ENCODE assay signal across 11 cellular contexts in genomic region chr17:77186141-77186604, GRCh38. TPM values are rescaled to one million over a fixed set of nuclear protein-coding genes. Genes with fewer than 3 reads are reported as not detected.
A peak's percentile ranks its signal among the peaks of the same experiment; 100 is the strongest.
DNase-seq lines count a peak whose midpoint lies in the region; ATAC-seq, FAIRE-seq and TF ChIP-seq lines count a peak whose summit lies in the region.
"Had no signal": no experiment of that assay in that cellular context is flagged by ENCODE, and none has a peak within 500 bp of the region (broad histone marks: within the 10 kb centered on the region; RNA-seq: fewer than 3 reads in every experiment).

No MANE protein-coding gene starts in this region.

- ATAC-seq in naive B cell (ENCODE audit: low read depth in 2 of 2) (peak; percentile 27 to 46), HG02588 (IDR thresholded peaks at IDR 0.05; ENCODE audit: unreplicated experiment) (no peak), GM18511 (IDR thresholded peaks at IDR 0.05; ENCODE audit: unreplicated experiment) (no peak)
- ATAC-seq: HCT116 had no signal

- H3K36me3 Mint-ChIP-seq in activated T-helper 1 cell treated with anti-CD3 and anti-CD28 coated beads, Interleukin-12 subunit alpha, Interleukin-12 subunit beta, Interleukin-2, Interleukin-4 antibody, amounts not matched to agents 30 ng/mL and 10 ng/mL and 1 ng/mL, durations not matched to agents 14 hours and 24 hours and 36 hours (ENCODE audit: low read depth): peaks cover 20% of the 10 kb centered on the region
- peaks cover 7 to 8% of the 10 kb centered on the region in 2 donors for H3K36me3 Mint-ChIP-seq in naive B cell

- no peak for FAIRE-seq in D721Med (lab: Jason Lieb, UNC)

- intact Hi-C loops in activated T-helper 1 cell treated with anti-CD3 and anti-CD28 coated beads, Interleukin-12 subunit alpha, Interleukin-12 subunit beta, Interleukin-2, Interleukin-4 antibody, amounts not matched to agents 30 ng/mL and 10 ng/mL and 1 ng/mL, durations not matched to agents 14 hours and 24 hours and 36 hours (cut with micrococcal nuclease): loop anchor here (5.0 kb wide), 1 partner anchor 61 kb away; no protein-coding TSS in a partner anchor

- TF ChIP-seq CTCF in D721Med (IDR thresholded peaks at IDR 0.05; ENCODE audit: insufficient read depth, missing control alignments): no peak

- no peak overlapping the region for H3K4me3 Mint-ChIP-seq in activated T-helper 1 cell treated with anti-CD3 and anti-CD28 coated beads, Interleukin-12 subunit alpha, Interleukin-12 subunit beta, Interleukin-2, Interleukin-4 antibody, amounts not matched to agents 30 ng/mL and 10 ng/mL and 1 ng/mL, durations not matched to agents 14 hours and 24 hours and 36 hours
- H3K4me3 Mint-ChIP-seq in naive B cell: no peak overlapping the region
- H3K4me3 Mint-ChIP-seq: brain had no signal

- no peaks in the 10 kb centered on the region for H3K27me3 Mint-ChIP-seq in activated T-helper 1 cell treated with anti-CD3 and anti-CD28 coated beads, Interleukin-12 subunit alpha, Interleukin-12 subunit beta, Interleukin-2, Interleukin-4 antibody, amounts not matched to agents 30 ng/mL and 10 ng/mL and 1 ng/mL, durations not matched to agents 14 hours and 24 hours and 36 hours (ENCODE audit: insufficient read depth)
- H3K27me3 Mint-ChIP-seq in naive B cell: no peaks in the 10 kb centered on the region
- H3K27me3 Mint-ChIP-seq: brain had no signal

- no peaks in the 10 kb centered on the region for H3K9me3 Mint-ChIP-seq in activated T-helper 1 cell treated with anti-CD3 and anti-CD28 coated beads, Interleukin-12 subunit alpha, Interleukin-12 subunit beta, Interleukin-2, Interleukin-4 antibody, amounts not matched to agents 30 ng/mL and 10 ng/mL and 1 ng/mL, durations not matched to agents 14 hours and 24 hours and 36 hours
- no peaks in the 10 kb centered on the region for H3K9me3 Mint-ChIP-seq in naive B cell

- peak; percentile 7 for DNase-seq in stimulated activated CD4-positive, alpha-beta T cell treated with anti-CD3 and anti-CD28 coated beads, Interleukin-1b, Interleukin-23, amount 100 ng/mL, for 48 hours
- DNase-seq in stimulated activated CD4-positive, alpha-beta T cell treated with anti-CD3 and anti-CD28 coated beads, Interleukin-4, amount 100 ng/mL, for 4 hours: no peak
- DNase-seq in activated T-helper 1 cell treated with anti-CD3 and anti-CD28 coated beads, Interleukin-12 subunit alpha, Interleukin-12 subunit beta, Interleukin-2, Interleukin-4 antibody, amounts not matched to agents 30 ng/mL and 10 ng/mL and 1 ng/mL, durations not matched to agents 14 hours and 24 hours and 36 hours (ENCODE audit: low spot score): peak; percentile 33
- DNase-seq in naive B cell (no peak), D721Med (ENCODE audit: insufficient read length, low spot score) (no peak), SKM-1 (lab: John Stamatoyannopoulos, UW; ENCODE audit: unreplicated experiment) (no peak)
- DNase-seq: T-helper 9 cell had no signal

- peaks cover 31% of the 10 kb centered on the region for H3K4me1 Mint-ChIP-seq in activated T-helper 1 cell treated with anti-CD3 and anti-CD28 coated beads, Interleukin-12 subunit alpha, Interleukin-12 subunit beta, Interleukin-2, Interleukin-4 antibody, amounts not matched to agents 30 ng/mL and 10 ng/mL and 1 ng/mL, durations not matched to agents 14 hours and 24 hours and 36 hours (ENCODE audit: low read depth)
- H3K4me1 Mint-ChIP-seq in naive B cell: peaks cover 31 to 57% (median 43%) of the 10 kb centered on the region in 3 donors

- H3K27ac Mint-ChIP-seq in activated T-helper 1 cell treated with anti-CD3 and anti-CD28 coated beads, Interleukin-12 subunit alpha, Interleukin-12 subunit beta, Interleukin-2, Interleukin-4 antibody, amounts not matched to agents 30 ng/mL and 10 ng/mL and 1 ng/mL, durations not matched to agents 14 hours and 24 hours and 36 hours: no peak overlapping the region
- no peak overlapping the region for H3K27ac Mint-ChIP-seq in naive B cell
- H3K27ac Mint-ChIP-seq: brain had no signal

RNA-seq across cellular contexts. Expression of gene SEC14L1, which starts 45.4 kb away (rescaled TPM):
- total RNA-seq in activated T-helper 1 cell treated with anti-CD3 and anti-CD28 coated beads, Interleukin-12 subunit alpha, Interleukin-12 subunit beta, Interleukin-2, Interleukin-4 antibody, amounts not matched to agents 30 ng/mL and 10 ng/mL and 1 ng/mL, durations not matched to agents 14 hours and 24 hours and 36 hours: 77.6 and 81.9 TPM in 2 replicates
- polyA plus RNA-seq in naive B cell (ENCODE audit: low read depth in 6 of 6): 10 to 100 TPM; 14.4 to 21.6 (median 17.4) TPM

Comparison
In these comparisons a context has a peak if more than half of its experiments do, and no peak if none do; other contexts are left out.
1. DNase-seq: peak in stimulated activated CD4-positive, alpha-beta T cell treated with anti-CD3 and anti-CD28 coated beads, Interleukin-1b, Interleukin-23, amount 100 ng/mL, for 48 hours (single experiment) and activated T-helper 1 cell treated with anti-CD3 and anti-CD28 coated beads, Interleukin-12 subunit alpha, Interleukin-12 subunit beta, Interleukin-2, Interleukin-4 antibody, amounts not matched to agents 30 ng/mL and 10 ng/mL and 1 ng/mL, durations not matched to agents 14 hours and 24 hours and 36 hours (single experiment); none in stimulated activated CD4-positive, alpha-beta T cell treated with anti-CD3 and anti-CD28 coated beads, Interleukin-4, amount 100 ng/mL, for 4 hours (0 of 2), naive B cell (single experiment), D721Med (single experiment) and SKM-1 (single experiment).
2. ATAC-seq: peak in naive B cell (2 of 2); none in HG02588 (single experiment) and GM18511 (single experiment).